ENCODE assay signal across 22 cellular contexts in the genomic region with DNA sequence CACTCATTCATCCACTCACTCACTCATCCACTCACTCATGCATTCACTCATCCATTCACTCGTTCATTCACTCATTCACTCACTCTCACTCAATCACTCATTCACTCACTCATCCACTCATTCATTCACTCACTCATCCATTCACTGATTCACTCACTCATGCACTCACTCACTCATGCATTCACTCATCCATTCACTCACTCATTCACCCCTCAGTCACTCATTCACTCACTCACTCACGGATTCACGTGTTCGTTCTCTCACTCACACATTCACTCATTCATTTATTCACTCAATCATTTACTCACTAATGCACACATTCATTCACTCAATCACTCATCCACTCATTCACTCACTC.
"Had no signal": no experiment of that assay in that cellular context is flagged by ENCODE, and none has a peak within 500 bp of the region (broad histone marks: within the 10 kb centered on the region; RNA-seq: fewer than 3 reads in every experiment).

No MANE protein-coding gene starts in this region.

- DNase-seq: colonic mucosa; cortex of kidney; effector CD8-positive, alpha-beta T cell; effector memory CD8-positive, alpha-beta T cell; esophagus squamous epithelium; foreskin fibroblast; foreskin melanocyte; gastrocnemius medialis; glutamatergic neuron; heart right ventricle; hippocampal formation; left cardiac atrium; left lung; left ventricle myocardium superior; lower lobe of right lung; mesenchymal stem cell; mucosa of descending colon; naive B cell; naive thymus-derived CD8-positive, alpha-beta T cell had no signal

- H3K27me3 ChIP-seq: colonic mucosa, gastrocnemius medialis, left lung had no signal

- FAIRE-seq: endometrium, islet of Langerhans had no signal

- H3K36me3 ChIP-seq: colonic mucosa, esophagus squamous epithelium, gastrocnemius medialis, heart right ventricle, left lung, lower lobe of right lung had no signal

- H3K4me1 ChIP-seq: colonic mucosa, esophagus squamous epithelium, gastrocnemius medialis, heart right ventricle, left lung, lower lobe of right lung had no signal

- H3K9me3 ChIP-seq: colonic mucosa had no signal

- H3K27ac ChIP-seq: colonic mucosa, epithelial cell of prostate, esophagus squamous epithelium, gastrocnemius medialis, heart right ventricle, left lung, lower lobe of right lung had no signal

- H3K4me3 ChIP-seq: colonic mucosa, esophagus squamous epithelium, gastrocnemius medialis, heart right ventricle, left lung, lower lobe of right lung, mucosa of descending colon had no signal

- ATAC-seq: effector memory CD8-positive, alpha-beta T cell; gastrocnemius medialis; heart right ventricle; left cardiac atrium; left lung; left ventricle myocardium superior; lower lobe of right lung; mucosa of descending colon; naive thymus-derived CD8-positive, alpha-beta T cell had no signal
